ENCODE assay signal across 19 cellular contexts in genomic region chr19:16938211-16938610, GRCh38. TPM values are rescaled to one million over a fixed set of nuclear protein-coding genes. Genes with fewer than 3 reads are reported as not detected.
A peak's percentile ranks its signal among the peaks of the same experiment; 100 is the strongest.
DNase-seq lines count a peak whose midpoint lies in the region; ATAC-seq and TF ChIP-seq lines count a peak whose summit lies in the region.
"Had no signal": no experiment of that assay in that cellular context is flagged by ENCODE, and none has a peak within 500 bp of the region (broad histone marks: within the 10 kb centered on the region; RNA-seq: fewer than 3 reads in every experiment).

No MANE protein-coding gene starts in this region.

- 30% methylated on average over 10 of the region's 11 CpGs for WGBS in mammary epithelial cell (ENCODE audit: low coverage, missing lambda C conversion rate)
- 89 to 96% (median 92%) methylated on average over 11 of the region's 11 CpGs for WGBS in spleen, 5 donors

- no peak overlapping the region for H3K27ac Mint-ChIP-seq in chondrocyte (ENCODE audit: unreplicated experiment)
- no peak overlapping the region for H3K27ac Mint-ChIP-seq in neural progenitor cell
- H3K27ac Mint-ChIP-seq: CD4-positive, CD25-positive, alpha-beta regulatory T cell; GM23338; HFFc6 had no signal

- H3K4me3 ChIP-seq in mammary epithelial cell (replicated peaks in 1 of 3; ENCODE audit: insufficient read depth in 1 of 3, low read depth in 2 of 3, low read length in 3 of 3) (no peak overlapping the region), breast epithelium (no peak overlapping the region), neural progenitor cell (no peak overlapping the region), spleen (no peak overlapping the region)
- H3K4me3 ChIP-seq: BLaER1, GM23338 had no signal

- CTCF ChIA-PET in mammary epithelial cell (lab: Charles Lee; ENCODE audit: low non-redundant PET): no interaction called here

- intact Hi-C loops in mammary epithelial cell (cut with micrococcal nuclease): no loop called here
- intact Hi-C loops in breast epithelium (cut with DNase I; ENCODE audit: low total_unique reads): no loop called here
- intact Hi-C loops in spleen (cut with DNase I; ENCODE audit: low total_unique reads): no loop called here

- in situ Hi-C loops in mammary epithelial cell (cut with MboI; ENCODE audit: low sequenced_read_pairs in 2 of 2): no loop called here
- in situ Hi-C loops in GM13977 (cut with MboI; ENCODE audit: low pct_unique_long_range_greater_than_20kb, low sequenced_read_pairs, unreplicated experiment): no loop called here

- no peak overlapping the region for H3K9ac ChIP-seq in mammary epithelial cell (ENCODE audit: insufficient read depth, low read length)
- no peak overlapping the region for H3K9ac ChIP-seq in neural progenitor cell
- H3K9ac ChIP-seq: BLaER1 had no signal

- no peak overlapping the region for H3K4me3 Mint-ChIP-seq in chondrocyte (ENCODE audit: unreplicated experiment)
- H3K4me3 Mint-ChIP-seq in neural progenitor cell: peak overlapping the region; percentile 38
- H3K4me3 Mint-ChIP-seq: GM23338, HFFc6 had no signal

- H3K27me3 Mint-ChIP-seq in chondrocyte (ENCODE audit: low read depth) (peaks cover 11% of the 10 kb centered on the region), neural progenitor cell (ENCODE audit: insufficient read depth, low read depth) (peaks cover 5% of the 10 kb centered on the region)
- H3K27me3 Mint-ChIP-seq: CD4-positive, CD25-positive, alpha-beta regulatory T cell had no signal

- no peaks in the 10 kb centered on the region for H3K27me3 ChIP-seq in mammary epithelial cell (ENCODE audit: insufficient read depth, low read length)
- H3K27me3 ChIP-seq in breast epithelium: no peaks in the 10 kb centered on the region
- H3K27me3 ChIP-seq in neural progenitor cell: no peaks in the 10 kb centered on the region
- H3K27me3 ChIP-seq in spleen (replicated peaks in 1 of 7): no peaks in the 10 kb centered on the region
- H3K27me3 ChIP-seq: BLaER1 had no signal

- no peaks in the 10 kb centered on the region for H3K36me3 ChIP-seq in mammary epithelial cell (ENCODE audit: insufficient read depth, low read length)
- H3K36me3 ChIP-seq in breast epithelium: no peaks in the 10 kb centered on the region
- H3K36me3 ChIP-seq in neural progenitor cell: peaks cover 6% of the 10 kb centered on the region
- H3K36me3 ChIP-seq in spleen: no peaks in the 10 kb centered on the region
- H3K36me3 ChIP-seq: BLaER1 had no signal

- no peak for TF ChIP-seq POLR2A in breast epithelium (IDR thresholded peaks at IDR 0.05)
- TF ChIP-seq POLR2A in spleen (IDR thresholded peaks at IDR 0.05): no peak

- H4K20me1 ChIP-seq in mammary epithelial cell (ENCODE audit: insufficient read depth, low read length) (no peaks in the 10 kb centered on the region), neural progenitor cell (ENCODE audit: low read depth) (no peaks in the 10 kb centered on the region)
- H4K20me1 ChIP-seq: BLaER1 had no signal

- H3K9me3 Mint-ChIP-seq in chondrocyte (ENCODE audit: low read depth) (peaks cover 18% of the 10 kb centered on the region), neural progenitor cell (peaks cover 11% of the 10 kb centered on the region)

- no peaks in the 10 kb centered on the region for H3K9me3 ChIP-seq in mammary epithelial cell (replicated peaks; ENCODE audit: insufficient read depth, low read length)
- peaks cover 0 to 24% of the 10 kb centered on the region in 2 donors for H3K9me3 ChIP-seq in breast epithelium
- no peaks in the 10 kb centered on the region for H3K9me3 ChIP-seq in neural progenitor cell (ENCODE audit: low read depth)
- peaks cover 2 to 37% (median 30%) of the 10 kb centered on the region in 8 donors for H3K9me3 ChIP-seq in spleen

- peaks cover 1% of the 10 kb centered on the region for H3K36me3 Mint-ChIP-seq in chondrocyte (ENCODE audit: low read depth)
- H3K36me3 Mint-ChIP-seq in neural progenitor cell: no peaks in the 10 kb centered on the region
- H3K36me3 Mint-ChIP-seq: CD4-positive, CD25-positive, alpha-beta regulatory T cell had no signal

- no peaks in the 10 kb centered on the region for H3K4me1 ChIP-seq in mammary epithelial cell (ENCODE audit: insufficient read depth, low read length)
- no peaks in the 10 kb centered on the region for H3K4me1 ChIP-seq in breast epithelium
- no peaks in the 10 kb centered on the region for H3K4me1 ChIP-seq in neural progenitor cell
- no peaks in the 10 kb centered on the region for H3K4me1 ChIP-seq in spleen
- H3K4me1 ChIP-seq: BLaER1 had no signal

- no peaks in the 10 kb centered on the region for H3K79me2 ChIP-seq in mammary epithelial cell (ENCODE audit: insufficient read depth, low read length)
- H3K79me2 ChIP-seq in neural progenitor cell (ENCODE audit: low read depth): no peaks in the 10 kb centered on the region

- ATAC-seq in GM18519 (IDR thresholded peaks at IDR 0.05; ENCODE audit: low FRiP score, unreplicated experiment): no peak
- ATAC-seq: GM23338, HepG2 had no signal

- H2AFZ ChIP-seq in mammary epithelial cell (ENCODE audit: low read depth, low read length) (peak overlapping the region; percentile 42), neural progenitor cell (replicated peaks) (no peak overlapping the region)
- H2AFZ ChIP-seq: GM23338 had no signal

- H3K4me2 ChIP-seq in mammary epithelial cell (ENCODE audit: insufficient read depth, low read depth, low read length) (no peak overlapping the region), neural progenitor cell (no peak overlapping the region)
- H3K4me2 ChIP-seq: BLaER1, GM23338 had no signal

- BruUV-seq in mammary epithelial cell (replicated peaks; lab: Mats Ljungman, UMichigan): no TSS peak

- H3K4me1 Mint-ChIP-seq in chondrocyte (ENCODE audit: low read depth) (no peaks in the 10 kb centered on the region), neural progenitor cell (no peaks in the 10 kb centered on the region)
- H3K4me1 Mint-ChIP-seq: CD4-positive, CD25-positive, alpha-beta regulatory T cell; GM23338 had no signal

- TF ChIP-seq CTCF in mammary epithelial cell (conservative IDR thresholded peaks at IDR 0.05 in 1 of 2, IDR thresholded peaks at IDR 0.05 in 1 of 2; ENCODE audit: extremely low read depth in 1 of 2, insufficient read depth in 1 of 2, low read depth in 1 of 2, low read length in 2 of 2): no peak
- TF ChIP-seq CTCF in breast epithelium (IDR thresholded peaks at IDR 0.05): no peak
- no peak for TF ChIP-seq CTCF in chondrocyte (IDR thresholded peaks at IDR 0.05)
- TF ChIP-seq CTCF in neural progenitor cell (IDR thresholded peaks at IDR 0.05): no peak
- TF ChIP-seq CTCF in spleen (IDR thresholded peaks at IDR 0.05 in 8 of 11, conservative IDR thresholded peaks at IDR 0.05 in 3 of 11): no peak
- TF ChIP-seq CTCF in GM13977 (IDR thresholded peaks at IDR 0.05; ENCODE audit: extremely low read depth, insufficient read depth, missing control alignments): no peak

- dilution Hi-C loops in mammary epithelial cell (cut with HindIII; ENCODE audit: low sequenced_read_pairs): no loop called here

- DNase-seq in mammary epithelial cell: no peak
- DNase-seq in breast epithelium (ENCODE audit: low spot score in 2 of 2): no peak
- DNase-seq in chondrocyte (ENCODE audit: low spot score): peak; percentile 67
- no peak for DNase-seq in neural progenitor cell (ENCODE audit: low spot score)
- DNase-seq in spleen: peak; percentile 22
- no peak for DNase-seq in hepatic stellate cell (ENCODE audit: low spot score)
- no peak for DNase-seq in GM13977 (ENCODE audit: low spot score)
- DNase-seq: AML-193; Calu3; CD4-positive, CD25-positive, alpha-beta regulatory T cell; DMS79; HCEC 1CT; HFFc6 had no signal

- H3F3A ChIP-seq in neural progenitor cell (ENCODE audit: low read depth): no peaks in the 10 kb centered on the region

- H3K27ac ChIP-seq in mammary epithelial cell (ENCODE audit: insufficient read depth, low read depth, low read length): no peak overlapping the region
- H3K27ac ChIP-seq in breast epithelium: no peak overlapping the region
- H3K27ac ChIP-seq in neural progenitor cell: no peak overlapping the region
- H3K27ac ChIP-seq in spleen: no peak overlapping the region
- H3K27ac ChIP-seq: 22Rv1, BLaER1 had no signal

RNA-seq across cellular contexts. Expression of gene F2RL3, which starts 49.4 kb away (rescaled TPM):
- total RNA-seq in mammary epithelial cell (1 to 10 TPM in 1 of 2 donors, under 1 TPM in 1; 0.19 to 1.0 TPM), breast epithelium (10 to 100 TPM in 1 of 3 donors, 1 to 10 TPM in 1, under 1 TPM in 1; 0.32 to 27.5 (median 4.2) TPM), chondrocyte (0.05 to 0.10 TPM in 2 of 3 replicates, not detected in the other), neural progenitor cell (ENCODE audit: low replicate concordance) (0.03 TPM in 1 of 2 replicates, not detected in the other), spleen (1 to 10 TPM; 1.2 to 5.4 (median 2.3) TPM)
- polyA plus RNA-seq in mammary epithelial cell (0.01 TPM), spleen (1 to 10 TPM in 1 of 3 donors, under 1 TPM in 2; 0.48 to 1.3 (median 0.76) TPM)
- polyA minus RNA-seq in mammary epithelial cell: not detected
- total RNA-seq: A673, Calu3, GM23338, HepG2, HFFc6 had no signal
- polyA plus RNA-seq: CD4-positive, CD25-positive, alpha-beta regulatory T cell; GM23338; HepG2 had no signal

Comparison
In these comparisons a context has a peak if more than half of its experiments do, and no peak if none do; other contexts are left out.
1. DNase-seq: peak in chondrocyte (single experiment) and spleen (single experiment); none in mammary epithelial cell (single experiment), breast epithelium (0 of 2), neural progenitor cell (single experiment), hepatic stellate cell (single experiment) and GM13977 (single experiment).